Comparison of ENCODE assay signal across 19 cellular contexts in genomic region chr3:56688191-56688590, GRCh38. TPM values are rescaled to one million over a fixed set of nuclear protein-coding genes. Genes with fewer than 3 reads are reported as not detected.
A peak's percentile ranks its signal among the peaks of the same experiment; 100 is the strongest.
DNase-seq lines count a peak whose midpoint lies in the region; ATAC-seq, FAIRE-seq and TF ChIP-seq lines count a peak whose summit lies in the region.
"Had no signal": no experiment of that assay in that cellular context is flagged by ENCODE, and none has a peak within 500 bp of the region (broad histone marks: within the 10 kb centered on the region; RNA-seq: fewer than 3 reads in every experiment).

No MANE protein-coding gene starts in this region.

- no peak for FAIRE-seq in HepG2 (lab: Jason Lieb, UNC)

- no peak for TF ChIP-seq RAD21 in HepG2 (CRISPR knock-in tag; IDR thresholded peaks at IDR 0.05)

- intact Hi-C loops in HepG2 (cut with micrococcal nuclease; ENCODE audit: unreplicated experiment), result no loop called here
- intact Hi-C loops in right lobe of liver (cut with DNase I), result no loop called here

- H3K4me3 Mint-ChIP-seq in natural killer cell treated with Interleukin-12 subunit alpha and Interleukin-12 subunit beta and Interleukin-15 and Interleukin-18, amount 100 ng/mL, for 72 hours, result no peak overlapping the region

- BruUV-seq in HepG2 (replicated peaks; lab: Mats Ljungman, UMichigan), result no TSS peak

- peaks cover 15% of the 10 kb centered on the region for H3K4me1 ChIP-seq in HepG2 (ENCODE audit: insufficient read depth, low read length)
- no peaks in the 10 kb centered on the region for H3K4me1 ChIP-seq in right lobe of liver

- no peak for ATAC-seq in HepG2
- ATAC-seq in right lobe of liver, result no peak
- peak; percentile 64 for ATAC-seq in GM21529 (IDR thresholded peaks at IDR 0.05; ENCODE audit: unreplicated experiment)
- peak; percentile 75 for ATAC-seq in HG03378 (IDR thresholded peaks at IDR 0.05; ENCODE audit: unreplicated experiment)
- no peak for ATAC-seq in natural killer cell treated with Interleukin-12 subunit alpha and Interleukin-12 subunit beta and Interleukin-15 and Interleukin-18, amount 100 ng/mL, for 72 hours
- ATAC-seq: right cardiac atrium had no signal

- H3K27me3 ChIP-seq in HepG2 (ENCODE audit: control insufficient read depth in 1 of 2, insufficient read depth in 2 of 2, low read length in 2 of 2) (no peaks in the 10 kb centered on the region), right lobe of liver (no peaks in the 10 kb centered on the region)
- H3K27me3 ChIP-seq: hepatocyte had no signal

- no peaks in the 10 kb centered on the region for H3K9me3 Mint-ChIP-seq in natural killer cell treated with Interleukin-12 subunit alpha and Interleukin-12 subunit beta and Interleukin-15 and Interleukin-18, amount 100 ng/mL, for 72 hours

- no peak for TF ChIP-seq POLR2A in HepG2 (IDR thresholded peaks at IDR 0.05; ENCODE audit: insufficient read depth in 1 of 2, low read depth in 2 of 2, low read length in 2 of 2)
- TF ChIP-seq POLR2A in right lobe of liver (IDR thresholded peaks at IDR 0.05), result no peak

- in situ Hi-C loops in HepG2 (cut with HindIII; ENCODE audit: extremely low pct_ligation_motif_present, low pct_unique_long_range_greater_than_20kb), result no loop called here

- peaks cover 6% of the 10 kb centered on the region for H3K36me3 Mint-ChIP-seq in natural killer cell treated with Interleukin-12 subunit alpha and Interleukin-12 subunit beta and Interleukin-15 and Interleukin-18, amount 100 ng/mL, for 72 hours

- no peaks in the 10 kb centered on the region for H3K9me3 ChIP-seq in HepG2 (ENCODE audit: low read length)
- no peaks in the 10 kb centered on the region for H3K9me3 ChIP-seq in right lobe of liver
- H3K9me3 ChIP-seq: thoracic aorta had no signal

- TF ChIP-seq CTCF in HepG2 (CRISPR knock-in tag; IDR thresholded peaks at IDR 0.05) (no peak), right lobe of liver (IDR thresholded peaks at IDR 0.05) (no peak)

- POLR2A ChIA-PET in HepG2 (lab: Yijun Ruan, JAX), result no interaction called here

- H3K4me3 ChIP-seq in HepG2 (replicated peaks in 1 of 3; ENCODE audit: insufficient read depth in 1 of 3, low read depth in 2 of 3, low read length in 3 of 3), result no peak overlapping the region
- H3K4me3 ChIP-seq in right lobe of liver, result no peak overlapping the region
- H3K4me3 ChIP-seq: hepatocyte, thoracic aorta had no signal

- H3K36me3 ChIP-seq in HepG2 (replicated peaks in 1 of 2; ENCODE audit: control insufficient read depth in 1 of 2, insufficient read depth in 2 of 2, low read length in 2 of 2) (no peaks in the 10 kb centered on the region), right lobe of liver (no peaks in the 10 kb centered on the region)
- H3K36me3 ChIP-seq: thoracic aorta had no signal

- peaks cover 12 to 16% of the 10 kb centered on the region in 2 donors for H3K4me1 Mint-ChIP-seq in natural killer cell treated with Interleukin-12 subunit alpha and Interleukin-12 subunit beta and Interleukin-15 and Interleukin-18, amount 100 ng/mL, for 72 hours (ENCODE audit: low read depth in 2 of 2)

- H2AFZ ChIP-seq in HepG2 (ENCODE audit: low read length), result no peak overlapping the region
- H2AFZ ChIP-seq: hepatocyte had no signal

- H3K27me3 Mint-ChIP-seq in natural killer cell treated with Interleukin-12 subunit alpha and Interleukin-12 subunit beta and Interleukin-15 and Interleukin-18, amount 100 ng/mL, for 72 hours, result no peaks in the 10 kb centered on the region

- TF ChIP-seq EP300 in HepG2 (IDR thresholded peaks at IDR 0.05; ENCODE audit: low read depth in 2 of 2, low read length in 2 of 2) (no peak), HepG2 (CRISPR knock-in tag; IDR thresholded peaks at IDR 0.05; ENCODE audit: borderline replicate concordance) (no peak)

- H3K4me2 ChIP-seq in HepG2 (ENCODE audit: low read depth, low read length), result no peak overlapping the region
- H3K4me2 ChIP-seq: hepatocyte had no signal

- H3K27ac ChIP-seq in HepG2 (ENCODE audit: extremely low read length, insufficient read depth, low read length) (no peak overlapping the region), right lobe of liver (no peak overlapping the region)
- H3K27ac ChIP-seq: hepatocyte, thoracic aorta had no signal

- H3K27ac Mint-ChIP-seq in natural killer cell treated with Interleukin-12 subunit alpha and Interleukin-12 subunit beta and Interleukin-15 and Interleukin-18, amount 100 ng/mL, for 72 hours, result no peak overlapping the region
- H3K27ac Mint-ChIP-seq: activated T-helper 2 cell treated with anti-CD3 and anti-CD28 coated beads, Interferon-gamma antibody, Interleukin-2, Interleukin-4, amounts not matched to agents 10 μg/mL and 5 μg/mL and 100 μg/mL, durations not matched to agents 14 hours and 24 hours and 36 hours had no signal

- H4K20me1 ChIP-seq in HepG2 (ENCODE audit: insufficient read depth, low read length), result no peaks in the 10 kb centered on the region

- WGBS in HepG2 (ENCODE audit: low lambda C conversion rate), result 65% methylated on average over 1 of the region's 1 CpG
- 67% methylated on average over 1 of the region's 1 CpG for WGBS in right lobe of liver (ENCODE audit: insufficient coverage, low coverage, low lambda C conversion rate, missing lambda C conversion rate)

- CTCF ChIA-PET in HepG2 (lab: Yijun Ruan, JAX; ENCODE audit: low intra/inter-chr PET ratio, low total read pairs), result no interaction called here

- DNase-seq in HepG2 (ENCODE audit: low spot score) (no peak), right lobe of liver (no peak), NCI-H1417 (lab: John Stamatoyannopoulos, UW) (no peak), NOMO-1 treated with dmso at 0.1 percent for 144 hours (lab: John Stamatoyannopoulos, UW; ENCODE audit: unreplicated experiment) (no peak)
- no peak for DNase-seq in natural killer cell treated with Interleukin-12 subunit alpha and Interleukin-12 subunit beta and Interleukin-15 and Interleukin-18, amount 100 ng/mL, for 72 hours (ENCODE audit: low spot score)
- no peak for DNase-seq in activated effector memory CD4-positive, alpha-beta T cell treated with anti-CD3 and anti-CD28 coated beads, Interleukin-2, amount 50 U/mL, for 16 hours
- DNase-seq: 8988T; activated CD8-positive, alpha-beta memory T cell treated with anti-CD3 and anti-CD28 coated beads for 24 hours; H7; MM.1S; NCI-H82; nucleus accumbens; right cardiac atrium; SW 1271 had no signal

- no peak overlapping the region for H3K9ac ChIP-seq in HepG2 (ENCODE audit: insufficient read depth, low read depth, low read length)

- no peaks in the 10 kb centered on the region for H3K79me2 ChIP-seq in HepG2 (ENCODE audit: insufficient read depth, low read length)

TF ChIP-seq in HepG2, 621 proteins besides CTCF, POLR2A, EP300 and RAD21:
- TF ChIP-seq ARID2 (CRISPR knock-in tag; IDR thresholded peaks at IDR 0.05; ENCODE audit: borderline replicate concordance) (no peak), ZNF468 (CRISPR knock-in tag; IDR thresholded peaks at IDR 0.05) (no peak), BRD4 (CRISPR knock-in tag; IDR thresholded peaks at IDR 0.05) (no peak), MAFK (conservative IDR thresholded peaks at IDR 0.05 in 1 of 2, IDR thresholded peaks at IDR 0.05 in 1 of 2; ENCODE audit: low read length in 2 of 2) (peak; percentile 4 to 59; a peak in 2 of 4 replicates), MAZ (IDR thresholded peaks at IDR 0.05; ENCODE audit: borderline replicate concordance, low read depth, low read length) (no peak), MAZ (CRISPR knock-in tag; IDR thresholded peaks at IDR 0.05; ENCODE audit: low read depth) (no peak), ZNF550 (CRISPR knock-in tag; IDR thresholded peaks at IDR 0.05; ENCODE audit: borderline replicate concordance) (no peak), FOSL2 (CRISPR knock-in tag; IDR thresholded peaks at IDR 0.05) (no peak)

RNA-seq across cellular contexts. Expression of gene TASOR, which starts 5.1 kb away (rescaled TPM):
- total RNA-seq in HepG2 (2016; rRNA removed; fragmentation: Illumina TruSeq; extraction: Trizol), result 32.5 and 61.1 TPM in 2 replicates
- total RNA-seq in HepG2 (2016; cell fraction: cytosol; rRNA removed; fragmentation: Illumina TruSeq; extraction: Trizol; ENCODE audit: low read depth), result 21.3 and 34.0 TPM in 2 replicates
- 30.4 and 60.4 TPM in 2 replicates for total RNA-seq in HepG2 (2016; cell fraction: insoluble cytoplasmic fraction; rRNA removed; fragmentation: Illumina TruSeq; extraction: Trizol)
- total RNA-seq in HepG2 (2016; cell fraction: membrane; rRNA removed; fragmentation: Illumina TruSeq; extraction: Trizol), result 24.0 and 25.0 TPM in 2 replicates
- total RNA-seq in HepG2 (2016; cell fraction: nucleus; rRNA removed; fragmentation: Illumina TruSeq; extraction: Trizol), result 32.7 and 38.9 TPM in 2 replicates
- polyA plus RNA-seq in HepG2 (2011; rRNA removed), result 15.2 and 20.1 TPM in 2 replicates
- 7.9 and 9.9 TPM in 2 replicates for polyA plus RNA-seq in HepG2 (2011; cell fraction: cytosol; rRNA removed)
- polyA plus RNA-seq in HepG2 (2011; cell fraction: nucleus; rRNA removed), result 11.4 and 15.3 TPM in 2 replicates
- polyA plus RNA-seq in HepG2 (2012), result 18.5 and 21.0 TPM in 2 replicates
- 2.2 and 2.4 TPM in 2 replicates for polyA plus RNA-seq in HepG2 (2016; cell fraction: cytosol; fragmentation: Illumina TruSeq; extraction: Trizol; ENCODE audit: low read depth)
- polyA plus RNA-seq in HepG2 (2016; cell fraction: insoluble cytoplasmic fraction; fragmentation: Illumina TruSeq; extraction: Trizol; ENCODE audit: low read depth), result 38.1 and 43.7 TPM in 2 replicates
- polyA plus RNA-seq in HepG2 (2016; cell fraction: membrane; fragmentation: Illumina TruSeq; extraction: Trizol; ENCODE audit: low read depth), result 7.2 and 8.1 TPM in 2 replicates
- polyA plus RNA-seq in HepG2 (2016; cell fraction: nucleus; fragmentation: Illumina TruSeq; extraction: Trizol; ENCODE audit: insufficient read depth, low read depth), result 48.9 and 56.1 TPM in 2 replicates
- 16.0 and 39.7 TPM in 2 replicates for polyA minus RNA-seq in HepG2 (2011; rRNA and poly(A)+ RNA removed; ENCODE audit: low replicate concordance)
- 28.3 and 33.1 TPM in 2 replicates for polyA minus RNA-seq in HepG2 (2011; cell fraction: cytosol; rRNA and poly(A)+ RNA removed)
- polyA minus RNA-seq in HepG2 (2011; cell fraction: nucleus; rRNA and poly(A)+ RNA removed), result 54.3 and 59.6 TPM in 2 replicates
- 10 to 100 TPM; 13.7 to 31.0 (median 21.5) TPM for total RNA-seq in right lobe of liver
- total RNA-seq in natural killer cell treated with Interleukin-12 subunit alpha and Interleukin-12 subunit beta and Interleukin-15 and Interleukin-18, amount 100 ng/mL, for 72 hours, result 10 to 100 TPM; 50.4 to 56.4 TPM

Comparison
In these comparisons a context has a peak if more than half of its experiments do, and no peak if none do; other contexts are left out.
1. ATAC-seq: peak in GM21529 (single experiment) and HG03378 (single experiment); none in HepG2 (single experiment), right lobe of liver (0 of 4) and natural killer cell treated with Interleukin-12 subunit alpha and Interleukin-12 subunit beta and Interleukin-15 and Interleukin-18, amount 100 ng/mL, for 72 hours (0 of 2).